In the genomic region with DNA sequence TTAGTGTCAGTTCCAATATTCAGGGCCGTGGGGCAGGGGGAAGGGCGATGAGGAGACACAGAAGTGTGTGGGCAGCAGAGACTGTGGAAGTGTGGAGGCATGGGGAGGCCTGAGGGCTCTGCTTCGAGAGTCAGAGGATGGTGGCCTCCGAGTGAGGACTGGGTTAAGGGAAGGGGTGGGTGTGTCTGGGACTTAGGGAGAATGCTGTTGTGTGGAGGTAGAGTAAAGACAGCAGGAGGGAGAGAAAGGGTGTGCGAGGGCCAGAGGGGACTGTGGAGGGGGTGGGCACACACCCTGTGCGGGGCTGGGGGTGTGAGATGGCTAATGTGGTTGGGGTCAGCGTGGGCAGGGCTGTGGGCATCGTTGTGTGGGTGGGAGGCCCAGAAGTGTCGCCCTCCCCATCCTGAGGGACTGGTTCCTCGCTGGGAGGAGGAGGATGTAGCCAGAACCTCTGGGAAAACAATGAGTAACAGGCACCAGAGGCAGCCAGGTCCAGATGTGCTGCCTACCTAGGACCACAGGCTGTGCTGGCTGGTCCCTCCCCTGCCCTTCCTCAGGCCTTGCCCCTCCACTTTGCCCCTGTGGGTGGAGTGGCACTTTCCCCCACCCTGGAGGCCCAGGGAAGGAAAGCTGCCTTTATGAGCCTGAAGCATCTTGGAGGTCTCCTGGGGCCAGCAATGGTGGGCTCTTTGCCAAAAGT, we compare ENCODE assay signal across 12 cellular contexts. TPM values are rescaled to one million over a fixed set of nuclear protein-coding genes. Genes with fewer than 3 reads are reported as not detected.
DNase-seq lines count a peak whose midpoint lies in the region; ATAC-seq and TF ChIP-seq lines count a peak whose summit lies in the region.
"Had no signal": no experiment of that assay in that cellular context is flagged by ENCODE, and none has a peak within 500 bp of the region (broad histone marks: within the 10 kb centered on the region; RNA-seq: fewer than 3 reads in every experiment).

No MANE protein-coding gene starts in this region.

- ATAC-seq in activated CD8-positive, alpha-beta T cell treated with anti-CD3 and anti-CD28 coated beads, Interleukin-2, amount 10 ng/mL, durations not matched to agents 7 days and 5 days = no peak
- ATAC-seq: right cardiac atrium, upper lobe of right lung had no signal

- H3K27ac Mint-ChIP-seq in activated CD8-positive, alpha-beta T cell treated with anti-CD3 and anti-CD28 coated beads, Interleukin-2, amount 10 ng/mL, durations not matched to agents 7 days and 5 days = peak overlapping the region; percentile 90
- H3K27ac Mint-ChIP-seq in nephron = no peak overlapping the region

- no peaks in the 10 kb centered on the region for H3K9me3 Mint-ChIP-seq in activated CD8-positive, alpha-beta T cell treated with anti-CD3 and anti-CD28 coated beads, Interleukin-2, amount 10 ng/mL, durations not matched to agents 7 days and 5 days (ENCODE audit: insufficient read depth)
- no peaks in the 10 kb centered on the region for H3K9me3 Mint-ChIP-seq in nephron

- DNase-seq in NCI-H510A (lab: John Stamatoyannopoulos, UW) (peak; percentile 72), NCI-H510A treated with DMSO at 0.1 percent for 48 hours (lab: John Stamatoyannopoulos, UW) (no peak), AML-193 (lab: John Stamatoyannopoulos, UW) (no peak), NCI-H146 treated with DMSO at 0.1 percent for 48 hours (lab: John Stamatoyannopoulos, UW; ENCODE audit: unreplicated experiment) (no peak), thyroid gland (no peak)
- DNase-seq in activated CD8-positive, alpha-beta T cell treated with anti-CD3 and anti-CD28 coated beads, Interleukin-2, amount 10 ng/mL, durations not matched to agents 7 days and 5 days = no peak
- DNase-seq: activated gamma-delta T cell treated with Interleukin-2 at 50 U/mL for 16 hours, upper lobe of right lung had no signal

- H3F3A ChIP-seq in DOHH2 (ENCODE audit: control insufficient read depth, insufficient read depth) = peaks cover 3% of the 10 kb centered on the region; the same call in 1 of the 2 replicates

- H3K4me3 ChIP-seq in DOHH2 (ENCODE audit: low read length) = no peak overlapping the region
- H3K4me3 ChIP-seq in thyroid gland (replicated peaks in 1 of 3) = no peak overlapping the region
- H3K4me3 ChIP-seq: coronary artery, upper lobe of right lung had no signal

- peaks cover 51% of the 10 kb centered on the region for H3K36me3 Mint-ChIP-seq in activated CD8-positive, alpha-beta T cell treated with anti-CD3 and anti-CD28 coated beads, Interleukin-2, amount 10 ng/mL, durations not matched to agents 7 days and 5 days (ENCODE audit: low read depth)
- peaks cover 8% of the 10 kb centered on the region for H3K36me3 Mint-ChIP-seq in nephron (ENCODE audit: low read depth)

- peak overlapping the region; percentile 66 for H3K4me3 Mint-ChIP-seq in activated CD8-positive, alpha-beta T cell treated with anti-CD3 and anti-CD28 coated beads, Interleukin-2, amount 10 ng/mL, durations not matched to agents 7 days and 5 days
- peak overlapping the region in 2 of 3 experiments; percentile 17 to 43 for H3K4me3 Mint-ChIP-seq in nephron

- H3K36me3 ChIP-seq in DOHH2 (ENCODE audit: control insufficient read depth, low read length) = peaks cover 7% of the 10 kb centered on the region; the same call in 1 of the 2 replicates
- no peaks in the 10 kb centered on the region for H3K36me3 ChIP-seq in thyroid gland
- H3K36me3 ChIP-seq: upper lobe of right lung had no signal

- peaks cover 61% of the 10 kb centered on the region for H3K4me1 Mint-ChIP-seq in activated CD8-positive, alpha-beta T cell treated with anti-CD3 and anti-CD28 coated beads, Interleukin-2, amount 10 ng/mL, durations not matched to agents 7 days and 5 days (ENCODE audit: low read depth)
- H3K4me1 Mint-ChIP-seq in nephron = peaks cover 31% of the 10 kb centered on the region

- CTCF ChIA-PET in activated CD8-positive, alpha-beta T cell treated with anti-CD3 and anti-CD28 coated beads, Interleukin-2, amount 10 ng/mL, durations not matched to agents 7 days and 5 days (lab: Charles Lee) = interaction anchor here (0.7 to 2.2 kb wide), 7 partner anchors 9 to 48 kb away, joined by 3 to 8 read pairs (median 5); no protein-coding TSS in a partner anchor

- H4K20me1 ChIP-seq in DOHH2 (ENCODE audit: control insufficient read depth, insufficient read depth, low read depth, low read length) = no peaks in the 10 kb centered on the region

- H3K9me3 ChIP-seq in DOHH2 (ENCODE audit: control insufficient read depth, insufficient read depth, low read length) (no peaks in the 10 kb centered on the region), thyroid gland (no peaks in the 10 kb centered on the region)
- H3K9me3 ChIP-seq: upper lobe of right lung had no signal

- H3K9me2 ChIP-seq in DOHH2 (replicated peaks; ENCODE audit: control insufficient read depth, low read length) = no peaks in the 10 kb centered on the region

- TF ChIP-seq POLR2A in thyroid gland (IDR thresholded peaks at IDR 0.05) = no peak

- H3K79me2 ChIP-seq in DOHH2 (ENCODE audit: control insufficient read depth, low read length) = peaks cover 29% of the 10 kb centered on the region

- TF ChIP-seq CTCF in DOHH2 (IDR thresholded peaks at IDR 0.05; ENCODE audit: low read depth, low read length, poor library complexity, severe bottlenecking) = no peak
- no peak for TF ChIP-seq CTCF in nephron (IDR thresholded peaks at IDR 0.05; ENCODE audit: unreplicated experiment in 3 of 3)
- no peak for TF ChIP-seq CTCF in thyroid gland (IDR thresholded peaks at IDR 0.05)

- H3K27me3 Mint-ChIP-seq in activated CD8-positive, alpha-beta T cell treated with anti-CD3 and anti-CD28 coated beads, Interleukin-2, amount 10 ng/mL, durations not matched to agents 7 days and 5 days (ENCODE audit: low read depth) = no peaks in the 10 kb centered on the region
- no peaks in the 10 kb centered on the region for H3K27me3 Mint-ChIP-seq in nephron (ENCODE audit: low read depth)

- intact Hi-C loops in thyroid gland (cut with DNase I) = no loop called here

- WGBS in thyroid gland, 2 donors = 67 to 72% methylated on average over 10 of the region's 10 CpGs

- no peaks in the 10 kb centered on the region for H3K27me3 ChIP-seq in DOHH2 (ENCODE audit: control insufficient read depth, low read length)
- no peaks in the 10 kb centered on the region for H3K27me3 ChIP-seq in thyroid gland
- H3K27me3 ChIP-seq: upper lobe of right lung had no signal

- peak overlapping the region; percentile 28 for H3K4me2 ChIP-seq in DOHH2 (ENCODE audit: low read length)

- H3K4me1 ChIP-seq in DOHH2 (ENCODE audit: control insufficient read depth, low read length) (peaks cover 29% of the 10 kb centered on the region), thyroid gland (peaks cover 18 to 36% of the 10 kb centered on the region in 2 donors)

- POLR2A ChIA-PET in activated CD8-positive, alpha-beta T cell treated with anti-CD3 and anti-CD28 coated beads, Interleukin-2, amount 10 ng/mL, durations not matched to agents 7 days and 5 days (lab: Charles Lee) = interaction anchor here (0.9 to 1.7 kb wide), 5 partner anchors 25 to 47 kb away, joined by 4 to 7 read pairs (median 5); no protein-coding TSS in a partner anchor

- H3K27ac ChIP-seq in DOHH2 (ENCODE audit: low read depth, low read length) (no peak overlapping the region), thyroid gland (peak overlapping the region in 1 of 3 donors; percentile 21)
- H3K27ac ChIP-seq: coronary artery, upper lobe of right lung had no signal

RNA-seq across cellular contexts. Expression of gene USP20, which starts 4.2 kb away (rescaled TPM):
- 10 to 100 TPM; 86.2 to 87.4 TPM for total RNA-seq in activated CD8-positive, alpha-beta T cell treated with anti-CD3 and anti-CD28 coated beads, Interleukin-2, amount 10 ng/mL, durations not matched to agents 7 days and 5 days
- total RNA-seq in thyroid gland = 10 to 100 TPM; 23.9 to 61.8 (median 52.0) TPM

RNA-seq across cellular contexts. Expression of gene C9orf78, which starts 4.4 kb away (rescaled TPM):
- 10 to 100 TPM; 89.7 to 91.7 TPM for total RNA-seq in activated CD8-positive, alpha-beta T cell treated with anti-CD3 and anti-CD28 coated beads, Interleukin-2, amount 10 ng/mL, durations not matched to agents 7 days and 5 days
- 10 to 100 TPM; 59.4 to 89.2 (median 81.4) TPM for total RNA-seq in thyroid gland

RNA-seq across cellular contexts. Expression of gene TOR1A, which starts 15.5 kb away (rescaled TPM):
- 10 to 100 TPM; 54.6 to 58.4 TPM for total RNA-seq in activated CD8-positive, alpha-beta T cell treated with anti-CD3 and anti-CD28 coated beads, Interleukin-2, amount 10 ng/mL, durations not matched to agents 7 days and 5 days
- total RNA-seq in thyroid gland = 10 to 100 TPM; 30.0 to 61.2 (median 42.8) TPM

RNA-seq across cellular contexts. Expression of gene TOR1B, which starts 36.5 kb away (rescaled TPM):
- 10 to 100 TPM; 22.1 to 24.4 TPM for total RNA-seq in activated CD8-positive, alpha-beta T cell treated with anti-CD3 and anti-CD28 coated beads, Interleukin-2, amount 10 ng/mL, durations not matched to agents 7 days and 5 days
- total RNA-seq in thyroid gland = 10 to 100 TPM; 25.2 to 36.3 (median 29.7) TPM
